20 cellular contexts compared by ENCODE assay signal in the genomic region with DNA sequence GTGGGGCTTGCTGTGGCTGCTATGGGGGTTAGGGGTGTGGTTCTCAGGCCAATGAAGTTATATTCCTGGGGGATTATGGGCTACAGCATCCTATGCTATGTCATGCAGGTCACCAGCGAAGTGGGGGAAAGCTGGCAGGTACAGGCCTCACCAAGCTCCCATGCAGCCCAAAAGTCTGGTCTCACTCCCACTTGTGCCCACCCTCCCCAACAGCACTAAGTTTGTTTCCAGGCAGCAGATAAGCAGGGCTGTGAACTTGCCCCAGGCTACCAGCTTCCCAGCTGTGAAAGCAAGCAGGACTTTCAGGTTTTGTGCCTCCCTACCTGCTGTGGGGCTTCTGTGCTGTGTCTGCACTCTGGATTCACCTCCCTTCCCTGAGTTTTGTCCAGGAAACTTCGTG.
DNase-seq lines count a peak whose midpoint lies in the region; ATAC-seq, FAIRE-seq and TF ChIP-seq lines count a peak whose summit lies in the region.
"Had no signal": no experiment of that assay in that cellular context is flagged by ENCODE, and none has a peak within 500 bp of the region (broad histone marks: within the 10 kb centered on the region; RNA-seq: fewer than 3 reads in every experiment).

No MANE protein-coding gene starts in this region.

- H3K27ac Mint-ChIP-seq in endodermal cell, result no peak overlapping the region
- H3K27ac Mint-ChIP-seq: CD4-positive, CD25-positive, alpha-beta regulatory T cell; CD8-positive, alpha-beta T cell; GM23338; HFFc6 had no signal

- no peaks in the 10 kb centered on the region for H3K79me1 ChIP-seq in mesendoderm (ENCODE audit: low read length)

- WGBS in HepG2 (ENCODE audit: low lambda C conversion rate), result 7% methylated on average over 1 of the region's 2 CpGs
- 0% methylated on average over 1 of the region's 2 CpGs for WGBS in right lobe of liver (ENCODE audit: insufficient coverage, low coverage, low lambda C conversion rate, missing lambda C conversion rate)
- WGBS in endodermal cell (ENCODE audit: insufficient coverage in 1 of 2, insufficient read length in 1 of 2), 2 experiments, result 80 to 82% methylated on average over 2 of the region's 2 CpGs
- no CpG with 5 or more reads among the region's 2 CpGs for WGBS in mesendoderm (ENCODE audit: extremely low coverage, insufficient coverage, low lambda C conversion rate)

- peaks cover 11% of the 10 kb centered on the region for H3K36me3 Mint-ChIP-seq in endodermal cell (ENCODE audit: low read depth)
- H3K36me3 Mint-ChIP-seq: CD4-positive, CD25-positive, alpha-beta regulatory T cell; CD8-positive, alpha-beta T cell had no signal

- H3K4me2 ChIP-seq in HepG2 (ENCODE audit: low read depth, low read length), result no peak overlapping the region
- no peak overlapping the region for H3K4me2 ChIP-seq in mesendoderm (ENCODE audit: low read length)
- H3K4me2 ChIP-seq: BLaER1, GM23338 had no signal

- peaks cover 37% of the 10 kb centered on the region for H3K9me3 ChIP-seq in HepG2 (ENCODE audit: low read length)
- no peaks in the 10 kb centered on the region for H3K9me3 ChIP-seq in right lobe of liver
- H3K9me3 ChIP-seq in endodermal cell (ENCODE audit: control insufficient read depth, low read length), result peaks cover 57% of the 10 kb centered on the region
- H3K9me3 ChIP-seq: Caco-2, HAP-1 had no signal

- no peak for FAIRE-seq in HepG2 (lab: Jason Lieb, UNC)
- FAIRE-seq: GM12891, GM18507, H54 had no signal

- H3K4me3 Mint-ChIP-seq in endodermal cell, result no peak overlapping the region
- H3K4me3 Mint-ChIP-seq: CD4-positive, CD25-positive, alpha-beta regulatory T cell; CD8-positive, alpha-beta T cell; GM23338; HFFc6 had no signal

- H3K4ac ChIP-seq in mesendoderm (ENCODE audit: low read depth, low read length), result no peak overlapping the region

- TF ChIP-seq RAD21 in HepG2 (CRISPR knock-in tag; IDR thresholded peaks at IDR 0.05), result no peak

- no peaks in the 10 kb centered on the region for H3K4me1 Mint-ChIP-seq in endodermal cell
- H3K4me1 Mint-ChIP-seq: CD4-positive, CD25-positive, alpha-beta regulatory T cell; GM23338 had no signal

- no peak overlapping the region for H3K9ac ChIP-seq in HepG2 (ENCODE audit: insufficient read depth, low read depth, low read length)
- H3K9ac ChIP-seq in endodermal cell (ENCODE audit: extremely low read depth, low read length, poor library complexity, severe bottlenecking), result no peak overlapping the region
- no peak overlapping the region for H3K9ac ChIP-seq in mesendoderm (ENCODE audit: low read length)
- H3K9ac ChIP-seq: BLaER1 had no signal

- no peak overlapping the region for H3K27ac ChIP-seq in HepG2 (ENCODE audit: extremely low read length, insufficient read depth, low read length)
- no peak overlapping the region for H3K27ac ChIP-seq in right lobe of liver
- no peak overlapping the region for H3K27ac ChIP-seq in endodermal cell (ENCODE audit: low read depth, low read length)
- no peak overlapping the region for H3K27ac ChIP-seq in mesendoderm (ENCODE audit: low read depth, low read length)
- H3K27ac ChIP-seq: BLaER1, C4-2B had no signal

- POLR2A ChIA-PET in HepG2 (lab: Yijun Ruan, JAX), result no interaction called here

- no peak for TF ChIP-seq EP300 in HepG2 (IDR thresholded peaks at IDR 0.05; ENCODE audit: low read depth in 2 of 2, low read length in 2 of 2)
- TF ChIP-seq EP300 in HepG2 (CRISPR knock-in tag; IDR thresholded peaks at IDR 0.05; ENCODE audit: borderline replicate concordance), result no peak

- no peak overlapping the region for H4K8ac ChIP-seq in mesendoderm (ENCODE audit: low read depth, low read length)

- H3K36me3 ChIP-seq in HepG2 (replicated peaks in 1 of 2; ENCODE audit: control insufficient read depth in 1 of 2, insufficient read depth in 2 of 2, low read length in 2 of 2) (no peaks in the 10 kb centered on the region), right lobe of liver (no peaks in the 10 kb centered on the region), endodermal cell (ENCODE audit: control insufficient read depth, insufficient read depth, low read length) (no peaks in the 10 kb centered on the region), mesendoderm (ENCODE audit: control insufficient read depth, insufficient read depth, low read length) (no peaks in the 10 kb centered on the region)
- H3K36me3 ChIP-seq: BLaER1, HAP-1 had no signal

- peaks cover 59% of the 10 kb centered on the region for H3K9me3 Mint-ChIP-seq in endodermal cell

- no peak overlapping the region for H3K56ac ChIP-seq in mesendoderm (ENCODE audit: low read length)

- TF ChIP-seq CTCF in HepG2 (CRISPR knock-in tag; IDR thresholded peaks at IDR 0.05) (no peak), right lobe of liver (IDR thresholded peaks at IDR 0.05) (no peak), endodermal cell (conservative IDR thresholded peaks at IDR 0.05) (no peak)

- no TSS peak for BruUV-seq in HepG2 (replicated peaks; lab: Mats Ljungman, UMichigan)

- no peak for DNase-seq in HepG2 (ENCODE audit: low spot score)
- no peak for DNase-seq in right lobe of liver
- no peak for DNase-seq in endodermal cell
- peak; percentile 10 for DNase-seq in mesendoderm
- DNase-seq in cerebellar cortex (ENCODE audit: low spot score), result no peak
- DNase-seq in NCI-H1694 treated with DMSO at 0.1 percent for 48 hours (lab: John Stamatoyannopoulos, UW), result no peak
- DNase-seq: Caco-2; CD4-positive, CD25-positive, alpha-beta regulatory T cell; CD8-positive, alpha-beta T cell; DMS153; DND-41; GDM1; HFFc6 had no signal

- intact Hi-C loops in HepG2 (cut with micrococcal nuclease; ENCODE audit: unreplicated experiment), result no loop called here
- intact Hi-C loops in right lobe of liver (cut with DNase I), result no loop called here

- no peaks in the 10 kb centered on the region for H4K20me1 ChIP-seq in HepG2 (ENCODE audit: insufficient read depth, low read length)
- H4K20me1 ChIP-seq: BLaER1 had no signal

- TF ChIP-seq POLR2A in HepG2 (IDR thresholded peaks at IDR 0.05; ENCODE audit: insufficient read depth in 1 of 2, low read depth in 2 of 2, low read length in 2 of 2) (no peak), right lobe of liver (IDR thresholded peaks at IDR 0.05) (no peak)

- no peak overlapping the region for H3K4me3 ChIP-seq in HepG2 (replicated peaks in 1 of 3; ENCODE audit: insufficient read depth in 1 of 3, low read depth in 2 of 3, low read length in 3 of 3)
- H3K4me3 ChIP-seq in right lobe of liver, result no peak overlapping the region
- H3K4me3 ChIP-seq in endodermal cell (ENCODE audit: low read length), result peak overlapping the region; percentile 26
- no peak overlapping the region for H3K4me3 ChIP-seq in mesendoderm (ENCODE audit: low read length)
- H3K4me3 ChIP-seq: BLaER1, GM23338, HAP-1 had no signal

- ATAC-seq in HepG2 (peak; percentile 32; the same call in 2 of the 3 replicates), right lobe of liver (no peak)
- ATAC-seq: CD8-positive, alpha-beta T cell; GM23338 had no signal

- H2BK15ac ChIP-seq in mesendoderm (replicated peaks; ENCODE audit: low read depth), result no peak overlapping the region

- no peak overlapping the region for H2BK5ac ChIP-seq in mesendoderm (ENCODE audit: low read length)

- H2AK5ac ChIP-seq in mesendoderm (ENCODE audit: low read length), result no peak overlapping the region

- CTCF ChIA-PET in HepG2 (lab: Yijun Ruan, JAX; ENCODE audit: low intra/inter-chr PET ratio, low total read pairs), result no interaction called here

- in situ Hi-C loops in HepG2 (cut with HindIII; ENCODE audit: extremely low pct_ligation_motif_present, low pct_unique_long_range_greater_than_20kb), result loop anchor here (25.0 kb wide), 1 partner anchor 364 kb away; no protein-coding TSS in a partner anchor

- H3K4me1 ChIP-seq in HepG2 (ENCODE audit: insufficient read depth, low read length) (peaks cover 9% of the 10 kb centered on the region), right lobe of liver (no peaks in the 10 kb centered on the region), endodermal cell (ENCODE audit: control insufficient read depth, insufficient read depth, low read length) (no peaks in the 10 kb centered on the region), mesendoderm (ENCODE audit: control insufficient read depth, low read depth, low read length) (no peaks in the 10 kb centered on the region)
- H3K4me1 ChIP-seq: BLaER1, Caco-2, HAP-1 had no signal

- no peak overlapping the region for H3K23ac ChIP-seq in mesendoderm (ENCODE audit: low read length)

- H2BK120ac ChIP-seq in mesendoderm (ENCODE audit: low read depth, low read length), result no peak overlapping the region

- H3K27me3 ChIP-seq in HepG2 (ENCODE audit: control insufficient read depth in 1 of 2, insufficient read depth in 2 of 2, low read length in 2 of 2) (no peaks in the 10 kb centered on the region), right lobe of liver (no peaks in the 10 kb centered on the region), endodermal cell (ENCODE audit: control insufficient read depth, insufficient read depth, low read length, poor library complexity, severe bottlenecking) (no peaks in the 10 kb centered on the region), mesendoderm (ENCODE audit: insufficient read depth, low read length, poor library complexity) (no peaks in the 10 kb centered on the region)
- H3K27me3 ChIP-seq: BLaER1 had no signal

- no peaks in the 10 kb centered on the region for H3K27me3 Mint-ChIP-seq in endodermal cell (ENCODE audit: insufficient read depth)
- H3K27me3 Mint-ChIP-seq: CD4-positive, CD25-positive, alpha-beta regulatory T cell had no signal

- H3K18ac ChIP-seq in mesendoderm (ENCODE audit: low read length), result no peak overlapping the region

- no peak overlapping the region for H4K5ac ChIP-seq in mesendoderm (ENCODE audit: low read length)

- H3K79me2 ChIP-seq in HepG2 (ENCODE audit: insufficient read depth, low read length) (no peaks in the 10 kb centered on the region), mesendoderm (ENCODE audit: control insufficient read depth, insufficient read depth, low read length) (no peaks in the 10 kb centered on the region)

- H2AFZ ChIP-seq in HepG2 (ENCODE audit: low read length), result no peak overlapping the region
- H2AFZ ChIP-seq: GM23338 had no signal

TF ChIP-seq in HepG2, 621 proteins besides CTCF, POLR2A, EP300 and RAD21:
- TF ChIP-seq MYC (CRISPR knock-in tag; IDR thresholded peaks at IDR 0.05; ENCODE audit: borderline replicate concordance) (no peak), DPF2 (CRISPR knock-in tag; IDR thresholded peaks at IDR 0.05; ENCODE audit: borderline replicate concordance, low read depth) (no peak)
